Comparison of ENCODE assay signal across 22 cellular contexts in genomic region chr3:182349951-182350350, GRCh38.
DNase-seq lines count a peak whose midpoint lies in the region; ATAC-seq lines count a peak whose summit lies in the region.
"Had no signal": no experiment of that assay in that cellular context is flagged by ENCODE, and none has a peak within 500 bp of the region (broad histone marks: within the 10 kb centered on the region; RNA-seq: fewer than 3 reads in every experiment).

No MANE protein-coding gene starts in this region.

- ATAC-seq in Right ventricle myocardium superior (ENCODE audit: poor library complexity) (no peak), GM21825 (IDR thresholded peaks at IDR 0.05; ENCODE audit: unreplicated experiment) (no peak)
- ATAC-seq: GM23338 had no signal

- peaks cover 4% of the 10 kb centered on the region; the same call in 1 of the 2 replicates for H3K9me3 ChIP-seq in BLaER1
- no peaks in the 10 kb centered on the region for H3K9me3 ChIP-seq in Karpas-422 (ENCODE audit: low read length)
- H3K9me3 ChIP-seq: HAP-1, SJCRH30 had no signal

- H3K4me3 ChIP-seq in BLaER1 = no peak overlapping the region
- H3K4me3 ChIP-seq in Karpas-422 (ENCODE audit: low read length) = peak overlapping the region; percentile 7
- H3K4me3 ChIP-seq: GM23338, HAP-1, SJCRH30 had no signal

- H3K79me2 ChIP-seq in Karpas-422 (ENCODE audit: low read length) = no peaks in the 10 kb centered on the region

- H4K20me1 ChIP-seq in BLaER1 = no peaks in the 10 kb centered on the region
- H4K20me1 ChIP-seq in Karpas-422 (ENCODE audit: insufficient read depth, low read depth, low read length) = no peaks in the 10 kb centered on the region

- H2AFZ ChIP-seq in Karpas-422 (ENCODE audit: low read length) = no peak overlapping the region
- H2AFZ ChIP-seq: GM23338 had no signal

- intact Hi-C loops in Right ventricle myocardium superior (cut with DNase I) = no loop called here

- H3K9ac ChIP-seq in BLaER1 = no peak overlapping the region
- H3K9ac ChIP-seq in Karpas-422 (ENCODE audit: low read length) = peak overlapping the region; percentile 47
- H3K9ac ChIP-seq: KMS-11 had no signal

- H3K27me3 ChIP-seq in BLaER1 (no peaks in the 10 kb centered on the region), Karpas-422 (ENCODE audit: low read length) (no peaks in the 10 kb centered on the region)
- H3K27me3 ChIP-seq: SJCRH30 had no signal

- H3K27ac ChIP-seq in BLaER1 (no peak overlapping the region), Karpas-422 (ENCODE audit: low read length) (peak overlapping the region; percentile 92)
- H3K27ac ChIP-seq: KMS-11, SJCRH30 had no signal

- H3K9me2 ChIP-seq in Karpas-422 (replicated peaks; ENCODE audit: insufficient read depth, low read length) = no peaks in the 10 kb centered on the region

- H3K36me3 ChIP-seq in BLaER1 = no peaks in the 10 kb centered on the region
- H3K36me3 ChIP-seq in Karpas-422 (ENCODE audit: insufficient read depth, low read length) = no peaks in the 10 kb centered on the region
- H3K36me3 ChIP-seq: HAP-1, SJCRH30 had no signal

- H3K4me1 ChIP-seq in BLaER1 = peaks cover 19% of the 10 kb centered on the region
- peaks cover 39% of the 10 kb centered on the region for H3K4me1 ChIP-seq in Karpas-422 (ENCODE audit: low read length)
- H3K4me1 ChIP-seq: HAP-1, SJCRH30 had no signal

- peak; percentile 85 for DNase-seq in Karpas-422
- peak; percentile 43 to 48 for DNase-seq in SHP77 (lab: John Stamatoyannopoulos, UW)
- DNase-seq in glomerular visceral epithelial cell (ENCODE audit: extremely low spot score) = peak; percentile 16
- DNase-seq in Right ventricle myocardium superior = no peak
- no peak for DNase-seq in NCI-H774 (lab: John Stamatoyannopoulos, UW)
- DNase-seq: C1 segment of cervical spinal cord; CD4-positive, alpha-beta memory T cell; COR-L47; DMS53; IMR-90; NCI-H1105 treated with DMSO at 0.1 percent for 48 hours; NCI-H1930; NCI-H345; NCI-H510A treated with DMSO at 0.1 percent for 48 hours; NCI-H82; SJCRH30; T-helper 2 cell had no signal

- peak overlapping the region; percentile 64 for H3K4me2 ChIP-seq in BLaER1
- peak overlapping the region; percentile 62 for H3K4me2 ChIP-seq in Karpas-422 (ENCODE audit: low read depth, low read length, poor library complexity, severe bottlenecking)
- H3K4me2 ChIP-seq: GM23338, KMS-11 had no signal

Comparison
In these comparisons a context has a peak if more than half of its experiments do, and no peak if none do; other contexts are left out.
1. DNase-seq: peak in Karpas-422 (single experiment), SHP77 (2 of 2) and glomerular visceral epithelial cell (single experiment); none in Right ventricle myocardium superior (single experiment) and NCI-H774 (single experiment).